Comparison of ENCODE assay signal across 33 cellular contexts in the genomic region with DNA sequence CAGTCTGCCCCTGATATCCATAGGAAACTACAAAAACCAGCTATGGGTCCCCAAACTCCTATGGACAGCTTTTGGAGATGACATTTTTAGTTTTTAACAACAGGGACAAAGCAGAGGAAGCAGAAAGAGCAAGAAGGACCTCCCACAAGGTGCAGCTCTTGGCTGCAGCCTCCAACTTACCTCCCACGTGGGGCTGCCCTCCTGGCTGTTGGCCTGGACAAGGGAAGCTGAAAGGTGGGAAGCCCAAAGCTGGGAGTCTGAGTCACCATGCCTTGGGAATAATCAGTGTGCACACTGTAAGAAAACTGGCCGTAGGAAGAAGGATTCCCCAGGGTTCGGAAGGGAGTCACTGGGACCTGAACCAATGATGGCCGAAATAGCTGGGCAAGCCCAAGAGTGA. TPM values are rescaled to one million over a fixed set of nuclear protein-coding genes. Genes with fewer than 3 reads are reported as not detected.
"Had no signal": no experiment of that assay in that cellular context is flagged by ENCODE, and none has a peak within 500 bp of the region (broad histone marks: within the 10 kb centered on the region; RNA-seq: fewer than 3 reads in every experiment).

No MANE protein-coding gene starts in this region.

- H3K9me3 Mint-ChIP-seq: dendritic cell treated with granulocyte-macrophage colony-stimulating factor and Interleukin-4, amounts not matched to agents 40 ng/mL and 50 ng/mL, for 4 days; effector memory CD8-positive, alpha-beta T cell; mesothelial cell of epicardium had no signal

- H3K36me3 ChIP-seq: esophagus squamous epithelium, gastrocnemius medialis, heart right ventricle, left lung, lower lobe of right lung had no signal

- H3K4me3 ChIP-seq: coronary artery, esophagus squamous epithelium, gastrocnemius medialis, heart right ventricle, left lung, lower lobe of right lung, mucosa of descending colon had no signal

- H3K4me3 Mint-ChIP-seq: dendritic cell treated with granulocyte-macrophage colony-stimulating factor and Interleukin-4, amounts not matched to agents 40 ng/mL and 50 ng/mL, for 4 days; effector memory CD8-positive, alpha-beta T cell; endodermal cell; immature natural killer cell; mesothelial cell of epicardium; naive B cell; naive thymus-derived CD8-positive, alpha-beta T cell had no signal

- DNase-seq: effector CD8-positive, alpha-beta T cell; effector memory CD8-positive, alpha-beta T cell; endodermal cell; erythroblast; esophagus squamous epithelium; foreskin fibroblast; foreskin melanocyte; gastrocnemius medialis; glutamatergic neuron; head of caudate nucleus; heart right ventricle; hypothalamus; immature natural killer cell; islet precursor cell; kidney; left cardiac atrium; left lung; left ventricle myocardium superior; lower lobe of right lung; mesenchymal stem cell; mucosa of descending colon; naive B cell; naive thymus-derived CD8-positive, alpha-beta T cell had no signal

- H3K27ac Mint-ChIP-seq: dendritic cell treated with granulocyte-macrophage colony-stimulating factor and Interleukin-4, amounts not matched to agents 40 ng/mL and 50 ng/mL, for 4 days; effector memory CD8-positive, alpha-beta T cell; endodermal cell; immature natural killer cell; mesothelial cell of epicardium; naive B cell; naive thymus-derived CD8-positive, alpha-beta T cell had no signal

- H3K27me3 Mint-ChIP-seq: dendritic cell treated with granulocyte-macrophage colony-stimulating factor and Interleukin-4, amounts not matched to agents 40 ng/mL and 50 ng/mL, for 4 days had no signal

- H3K36me3 Mint-ChIP-seq: immature natural killer cell; mesothelial cell of epicardium; naive B cell; naive thymus-derived CD8-positive, alpha-beta T cell had no signal

- H3K4me1 Mint-ChIP-seq: immature natural killer cell; naive B cell; naive thymus-derived CD8-positive, alpha-beta T cell had no signal

- H3K9me3 ChIP-seq: esophagus squamous epithelium, gastrocnemius medialis, left lung, lower lobe of right lung, mucosa of descending colon had no signal

- H3K27ac ChIP-seq: coronary artery, epithelial cell of prostate, esophagus squamous epithelium, gastrocnemius medialis, heart right ventricle, left lung, lower lobe of right lung had no signal

- H3K4me1 ChIP-seq: esophagus squamous epithelium, gastrocnemius medialis, heart right ventricle, left lung, lower lobe of right lung had no signal

RNA-seq across cellular contexts. Expression of gene PAX1, which starts 51.8 kb away (rescaled TPM):
- total RNA-seq: dermis microvascular lymphatic vessel endothelial cell; endodermal cell; esophagus mucosa; glomerular endothelial cell; heart right ventricle; kidney; left cardiac atrium; left lung; left ventricle myocardium superior; lower lobe of right lung; lung microvascular endothelial cell; mesenteric fat pad; mesothelial cell of epicardium; myocyte; naive thymus-derived CD8-positive, alpha-beta T cell had no signal
